In genomic region chr1:168243636-168244212, GRCh38 we compare ENCODE assay signal across 1 cellular context.
TF ChIP-seq lines count a peak whose summit lies in the region.

No MANE protein-coding gene starts in this region.

TF ChIP-seq in GM23338, 12 proteins besides CTCF, POLR2A, EP300 and RAD21 (continued from another document):
- TF ChIP-seq, protein P1, sequence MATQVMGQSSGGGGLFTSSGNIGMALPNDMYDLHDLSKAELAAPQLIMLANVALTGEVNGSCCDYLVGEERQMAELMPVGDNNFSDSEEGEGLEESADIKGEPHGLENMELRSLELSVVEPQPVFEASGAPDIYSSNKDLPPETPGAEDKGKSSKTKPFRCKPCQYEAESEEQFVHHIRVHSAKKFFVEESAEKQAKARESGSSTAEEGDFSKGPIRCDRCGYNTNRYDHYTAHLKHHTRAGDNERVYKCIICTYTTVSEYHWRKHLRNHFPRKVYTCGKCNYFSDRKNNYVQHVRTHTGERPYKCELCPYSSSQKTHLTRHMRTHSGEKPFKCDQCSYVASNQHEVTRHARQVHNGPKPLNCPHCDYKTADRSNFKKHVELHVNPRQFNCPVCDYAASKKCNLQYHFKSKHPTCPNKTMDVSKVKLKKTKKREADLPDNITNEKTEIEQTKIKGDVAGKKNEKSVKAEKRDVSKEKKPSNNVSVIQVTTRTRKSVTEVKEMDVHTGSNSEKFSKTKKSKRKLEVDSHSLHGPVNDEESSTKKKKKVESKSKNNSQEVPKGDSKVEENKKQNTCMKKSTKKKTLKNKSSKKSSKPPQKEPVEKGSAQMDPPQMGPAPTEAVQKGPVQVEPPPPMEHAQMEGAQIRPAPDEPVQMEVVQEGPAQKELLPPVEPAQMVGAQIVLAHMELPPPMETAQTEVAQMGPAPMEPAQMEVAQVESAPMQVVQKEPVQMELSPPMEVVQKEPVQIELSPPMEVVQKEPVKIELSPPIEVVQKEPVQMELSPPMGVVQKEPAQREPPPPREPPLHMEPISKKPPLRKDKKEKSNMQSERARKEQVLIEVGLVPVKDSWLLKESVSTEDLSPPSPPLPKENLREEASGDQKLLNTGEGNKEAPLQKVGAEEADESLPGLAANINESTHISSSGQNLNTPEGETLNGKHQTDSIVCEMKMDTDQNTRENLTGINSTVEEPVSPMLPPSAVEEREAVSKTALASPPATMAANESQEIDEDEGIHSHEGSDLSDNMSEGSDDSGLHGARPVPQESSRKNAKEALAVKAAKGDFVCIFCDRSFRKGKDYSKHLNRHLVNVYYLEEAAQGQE (IDR thresholded peaks at IDR 0.05; ENCODE audit: unreplicated experiment): no peak
- TF ChIP-seq STAT1 (IDR thresholded peaks at IDR 0.05; ENCODE audit: unreplicated experiment) (no peak), EZH2 (IDR thresholded peaks at IDR 0.05; ENCODE audit: low read depth, unreplicated experiment) (no peak), NANOG (IDR thresholded peaks at IDR 0.05; ENCODE audit: borderline replicate concordance) (no peak), CREB1 (CRISPR knock-in tag; IDR thresholded peaks at IDR 0.05; ENCODE audit: low read depth) (no peak), ZNF114 (CRISPR knock-in tag; IDR thresholded peaks at IDR 0.05) (no peak)
- TF ChIP-seq, protein P2, sequence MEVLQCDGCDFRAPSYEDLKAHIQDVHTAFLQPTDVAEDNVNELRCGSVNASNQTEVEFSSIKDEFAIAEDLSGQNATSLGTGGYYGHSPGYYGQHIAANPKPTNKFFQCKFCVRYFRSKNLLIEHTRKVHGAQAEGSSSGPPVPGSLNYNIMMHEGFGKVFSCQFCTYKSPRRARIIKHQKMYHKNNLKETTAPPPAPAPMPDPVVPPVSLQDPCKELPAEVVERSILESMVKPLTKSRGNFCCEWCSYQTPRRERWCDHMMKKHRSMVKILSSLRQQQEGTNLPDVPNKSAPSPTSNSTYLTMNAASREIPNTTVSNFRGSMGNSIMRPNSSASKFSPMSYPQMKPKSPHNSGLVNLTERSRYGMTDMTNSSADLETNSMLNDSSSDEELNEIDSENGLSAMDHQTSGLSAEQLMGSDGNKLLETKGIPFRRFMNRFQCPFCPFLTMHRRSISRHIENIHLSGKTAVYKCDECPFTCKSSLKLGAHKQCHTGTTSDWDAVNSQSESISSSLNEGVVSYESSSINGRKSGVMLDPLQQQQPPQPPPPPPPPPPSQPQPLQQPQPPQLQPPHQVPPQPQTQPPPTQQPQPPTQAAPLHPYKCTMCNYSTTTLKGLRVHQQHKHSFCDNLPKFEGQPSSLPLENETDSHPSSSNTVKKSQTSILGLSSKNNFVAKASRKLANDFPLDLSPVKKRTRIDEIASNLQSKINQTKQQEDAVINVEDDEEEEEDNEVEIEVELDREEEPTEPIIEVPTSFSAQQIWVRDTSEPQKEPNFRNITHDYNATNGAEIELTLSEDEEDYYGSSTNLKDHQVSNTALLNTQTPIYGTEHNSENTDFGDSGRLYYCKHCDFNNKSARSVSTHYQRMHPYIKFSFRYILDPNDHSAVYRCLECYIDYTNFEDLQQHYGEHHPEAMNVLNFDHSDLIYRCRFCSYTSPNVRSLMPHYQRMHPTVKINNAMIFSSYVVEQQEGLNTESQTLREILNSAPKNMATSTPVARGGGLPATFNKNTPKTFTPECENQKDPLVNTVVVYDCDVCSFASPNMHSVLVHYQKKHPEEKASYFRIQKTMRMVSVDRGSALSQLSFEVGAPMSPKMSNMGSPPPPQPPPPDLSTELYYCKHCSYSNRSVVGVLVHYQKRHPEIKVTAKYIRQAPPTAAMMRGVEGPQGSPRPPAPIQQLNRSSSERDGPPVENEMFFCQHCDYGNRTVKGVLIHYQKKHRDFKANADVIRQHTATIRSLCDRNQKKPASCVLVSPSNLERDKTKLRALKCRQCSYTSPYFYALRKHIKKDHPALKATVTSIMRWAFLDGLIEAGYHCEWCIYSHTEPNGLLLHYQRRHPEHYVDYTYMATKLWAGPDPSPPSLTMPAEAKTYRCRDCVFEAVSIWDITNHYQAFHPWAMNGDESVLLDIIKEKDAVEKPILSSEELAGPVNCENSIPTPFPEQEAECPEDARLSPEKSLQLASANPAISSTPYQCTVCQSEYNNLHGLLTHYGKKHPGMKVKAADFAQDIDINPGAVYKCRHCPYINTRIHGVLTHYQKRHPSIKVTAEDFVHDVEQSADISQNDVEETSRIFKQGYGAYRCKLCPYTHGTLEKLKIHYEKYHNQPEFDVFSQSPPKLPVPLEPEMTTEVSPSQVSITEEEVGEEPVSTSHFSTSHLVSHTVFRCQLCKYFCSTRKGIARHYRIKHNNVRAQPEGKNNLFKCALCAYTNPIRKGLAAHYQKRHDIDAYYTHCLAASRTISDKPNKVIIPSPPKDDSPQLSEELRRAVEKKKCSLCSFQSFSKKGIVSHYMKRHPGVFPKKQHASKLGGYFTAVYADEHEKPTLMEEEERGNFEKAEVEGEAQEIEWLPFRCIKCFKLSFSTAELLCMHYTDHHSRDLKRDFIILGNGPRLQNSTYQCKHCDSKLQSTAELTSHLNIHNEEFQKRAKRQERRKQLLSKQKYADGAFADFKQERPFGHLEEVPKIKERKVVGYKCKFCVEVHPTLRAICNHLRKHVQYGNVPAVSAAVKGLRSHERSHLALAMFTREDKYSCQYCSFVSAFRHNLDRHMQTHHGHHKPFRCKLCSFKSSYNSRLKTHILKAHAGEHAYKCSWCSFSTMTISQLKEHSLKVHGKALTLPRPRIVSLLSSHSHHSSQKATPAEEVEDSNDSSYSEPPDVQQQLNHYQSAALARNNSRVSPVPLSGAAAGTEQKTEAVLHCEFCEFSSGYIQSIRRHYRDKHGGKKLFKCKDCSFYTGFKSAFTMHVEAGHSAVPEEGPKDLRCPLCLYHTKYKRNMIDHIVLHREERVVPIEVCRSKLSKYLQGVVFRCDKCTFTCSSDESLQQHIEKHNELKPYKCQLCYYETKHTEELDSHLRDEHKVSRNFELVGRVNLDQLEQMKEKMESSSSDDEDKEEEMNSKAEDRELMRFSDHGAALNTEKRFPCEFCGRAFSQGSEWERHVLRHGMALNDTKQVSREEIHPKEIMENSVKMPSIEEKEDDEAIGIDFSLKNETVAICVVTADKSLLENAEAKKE (CRISPR knock-in tag; IDR thresholded peaks at IDR 0.05): no peak
